ENCODE assay signal across 14 cellular contexts in genomic region chr15:20659265-20659664, GRCh38.
DNase-seq lines count a peak whose midpoint lies in the region; ATAC-seq and TF ChIP-seq lines count a peak whose summit lies in the region.
"Had no signal": no experiment of that assay in that cellular context is flagged by ENCODE, and none has a peak within 500 bp of the region (broad histone marks: within the 10 kb centered on the region; RNA-seq: fewer than 3 reads in every experiment).

No MANE protein-coding gene starts in this region.

- H3K27me3 Mint-ChIP-seq in chondrocyte (ENCODE audit: low read depth), result no peaks in the 10 kb centered on the region
- H3K27me3 Mint-ChIP-seq in stimulated activated memory B cell treated with anti-CD40 and anti-IgM and Interleukin-4, amounts not matched to agents 10 μg/mL and 1 μg/mL and 100 μg/mL, for 72 hours, result no peaks in the 10 kb centered on the region
- H3K27me3 Mint-ChIP-seq: B cell; CD4-positive, alpha-beta T cell had no signal

- H3K4me3 Mint-ChIP-seq in chondrocyte (ENCODE audit: unreplicated experiment), result no peak overlapping the region
- no peak overlapping the region for H3K4me3 Mint-ChIP-seq in stimulated activated memory B cell treated with anti-CD40 and anti-IgM and Interleukin-4, amounts not matched to agents 10 μg/mL and 1 μg/mL and 100 μg/mL, for 72 hours
- H3K4me3 Mint-ChIP-seq: B cell; CD4-positive, alpha-beta T cell had no signal

- TF ChIP-seq CTCF in chondrocyte (IDR thresholded peaks at IDR 0.05), result no peak

- H3K27ac Mint-ChIP-seq in chondrocyte (ENCODE audit: unreplicated experiment), result no peak overlapping the region
- no peak overlapping the region for H3K27ac Mint-ChIP-seq in stimulated activated memory B cell treated with anti-CD40 and anti-IgM and Interleukin-4, amounts not matched to agents 10 μg/mL and 1 μg/mL and 100 μg/mL, for 72 hours
- H3K27ac Mint-ChIP-seq: B cell; CD4-positive, alpha-beta T cell had no signal

- H3K36me3 Mint-ChIP-seq in chondrocyte (ENCODE audit: low read depth), result no peaks in the 10 kb centered on the region
- no peaks in the 10 kb centered on the region for H3K36me3 Mint-ChIP-seq in stimulated activated memory B cell treated with anti-CD40 and anti-IgM and Interleukin-4, amounts not matched to agents 10 μg/mL and 1 μg/mL and 100 μg/mL, for 72 hours

- H3K9me3 Mint-ChIP-seq in chondrocyte (ENCODE audit: low read depth), result no peaks in the 10 kb centered on the region
- H3K9me3 Mint-ChIP-seq in stimulated activated memory B cell treated with anti-CD40 and anti-IgM and Interleukin-4, amounts not matched to agents 10 μg/mL and 1 μg/mL and 100 μg/mL, for 72 hours, result no peaks in the 10 kb centered on the region
- H3K9me3 Mint-ChIP-seq: CD4-positive, alpha-beta T cell had no signal

- ATAC-seq in GM19397 (IDR thresholded peaks at IDR 0.05; ENCODE audit: unreplicated experiment), result peak; percentile 39
- peak; percentile 43 for ATAC-seq in stimulated activated memory B cell treated with anti-CD40 and anti-IgM and Interleukin-4, amounts not matched to agents 10 μg/mL and 1 μg/mL and 100 μg/mL, for 72 hours
- no peak for ATAC-seq in GM18517 (IDR thresholded peaks at IDR 0.05; ENCODE audit: unreplicated experiment)

- H3K4me1 Mint-ChIP-seq in chondrocyte (ENCODE audit: low read depth), result no peaks in the 10 kb centered on the region
- no peaks in the 10 kb centered on the region for H3K4me1 Mint-ChIP-seq in stimulated activated memory B cell treated with anti-CD40 and anti-IgM and Interleukin-4, amounts not matched to agents 10 μg/mL and 1 μg/mL and 100 μg/mL, for 72 hours
- H3K4me1 Mint-ChIP-seq: B cell had no signal

- peak; percentile 40 for DNase-seq in NCI-H460 (ENCODE audit: extremely low read depth, low read depth)
- peak; percentile 95 for DNase-seq in chondrocyte (ENCODE audit: low spot score)
- no peak for DNase-seq in NCI-H1694 treated with DMSO at 0.1 percent for 48 hours (lab: John Stamatoyannopoulos, UW)
- no peak for DNase-seq in NCI-H187 treated with DMSO at 0.1 percent for 48 hours (lab: John Stamatoyannopoulos, UW)
- DNase-seq in NOMO-1 treated with DMSO at 0.1 percent for 48 hours (lab: John Stamatoyannopoulos, UW; ENCODE audit: unreplicated experiment), result no peak
- DNase-seq: CD4-positive, alpha-beta T cell; H7; NCI-H1417 treated with DMSO at 0.1 percent for 48 hours; NCI-H2081; NCI-H524 had no signal

Comparison
In these comparisons a context has a peak if more than half of its experiments do, and no peak if none do; other contexts are left out.
1. DNase-seq: peak in NCI-H460 (single experiment) and chondrocyte (single experiment); none in NCI-H1694 treated with DMSO at 0.1 percent for 48 hours (single experiment), NCI-H187 treated with DMSO at 0.1 percent for 48 hours (single experiment) and NOMO-1 treated with DMSO at 0.1 percent for 48 hours (single experiment).